Comparison of ENCODE assay signal across 34 cellular contexts in genomic region chr6:42848700-42849099, GRCh38.
"Had no signal": no experiment of that assay in that cellular context is flagged by ENCODE, and none has a peak within 500 bp of the region (broad histone marks: within the 10 kb centered on the region; RNA-seq: fewer than 3 reads in every experiment).

No MANE protein-coding gene starts in this region.

- H3K36me3 ChIP-seq: MG63 had no signal

- DNase-seq: Karpas-422, Kasumi-1, MG63, MM.1S, MV-4-11, NCI-H1048, NCI-H1092, NCI-H1092 treated with DMSO at 0.1 percent for 48 hours, NCI-H1105, NCI-H1105 treated with DMSO at 0.1 percent for 48 hours, NCI-H1417, NCI-H1417 treated with DMSO at 0.1 percent for 48 hours, NCI-H1436, NCI-H1436 treated with DMSO at 0.1 percent for 48 hours, NCI-H146, NCI-H1694, NCI-H1694 treated with DMSO at 0.1 percent for 48 hours, NCI-H187, NCI-H187 treated with DMSO at 0.1 percent for 48 hours, NCI-H1930, NCI-H2029, NCI-H2029 treated with DMSO at 0.1 percent for 48 hours, NCI-H2081, NCI-H2081 treated with DMSO at 0.1 percent for 48 hours, NCI-H2107, NCI-H2171, NCI-H2171 treated with DMSO at 0.1 percent for 48 hours, NCI-H2227 treated with DMSO at 0.1 percent for 48 hours, NCI-H226, NCI-H345, NCI-H446, NCI-H446 treated with DMSO at 0.1 percent for 48 hours, NCI-H510A had no signal

- H3K27ac ChIP-seq: KMS-11 had no signal

- H3K27me3 ChIP-seq: MG63 had no signal

- H3K4me3 ChIP-seq: MG63 had no signal

- H3K4me2 ChIP-seq: KMS-11 had no signal

- H3K9me3 ChIP-seq: MG63 had no signal
